In the genomic region with DNA sequence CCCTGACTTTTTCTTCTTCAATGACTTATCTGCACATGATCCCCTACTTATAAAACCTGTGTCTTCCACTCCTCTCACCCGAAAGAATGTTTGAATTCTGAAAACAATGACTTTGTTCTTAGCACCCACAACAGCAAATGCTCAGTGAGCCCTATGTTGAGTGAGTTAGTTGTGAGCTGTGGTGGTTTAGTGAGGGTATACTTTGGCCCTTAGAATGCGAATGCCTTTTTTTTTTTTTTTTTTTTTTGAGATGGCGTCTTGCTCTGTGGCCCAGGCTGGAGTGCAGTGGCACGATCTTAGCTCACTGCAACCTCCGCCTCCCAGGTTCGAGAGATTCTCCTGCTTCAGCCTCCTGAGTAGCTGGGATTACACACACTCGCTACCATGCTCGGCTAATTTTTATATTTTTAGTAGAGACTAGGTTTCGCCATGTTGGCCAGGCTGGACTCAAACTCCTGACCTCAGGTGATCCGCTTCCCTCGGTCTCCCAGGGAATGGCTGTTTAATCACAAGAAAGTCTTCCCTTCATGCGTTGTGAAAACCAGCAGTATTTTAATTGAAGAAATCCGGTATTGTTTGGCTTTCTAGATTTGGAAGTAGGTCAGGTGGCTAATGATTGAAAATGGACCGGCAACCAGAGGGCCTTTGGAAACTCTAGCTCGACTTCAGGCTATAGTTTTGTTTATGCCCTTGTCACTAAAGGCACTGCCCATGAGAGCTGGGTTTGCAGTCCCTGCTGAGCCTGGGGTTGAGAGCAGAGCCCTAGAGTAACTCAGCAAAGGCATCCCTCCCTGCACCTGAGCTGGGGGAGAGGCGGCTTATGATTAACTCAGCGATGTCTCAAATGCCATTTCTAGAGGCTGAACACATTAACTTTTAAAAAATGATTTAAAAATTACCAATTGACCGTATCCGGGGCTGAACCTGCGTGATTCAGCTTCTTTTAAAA, we compare ENCODE assay signal across 1 cellular context.
TF ChIP-seq lines count a peak whose summit lies in the region.

No MANE protein-coding gene starts in this region.

TF ChIP-seq in WTC11, 78 proteins besides CTCF, POLR2A, EP300 and RAD21 (continued from another document):
- TF ChIP-seq, protein P1, sequence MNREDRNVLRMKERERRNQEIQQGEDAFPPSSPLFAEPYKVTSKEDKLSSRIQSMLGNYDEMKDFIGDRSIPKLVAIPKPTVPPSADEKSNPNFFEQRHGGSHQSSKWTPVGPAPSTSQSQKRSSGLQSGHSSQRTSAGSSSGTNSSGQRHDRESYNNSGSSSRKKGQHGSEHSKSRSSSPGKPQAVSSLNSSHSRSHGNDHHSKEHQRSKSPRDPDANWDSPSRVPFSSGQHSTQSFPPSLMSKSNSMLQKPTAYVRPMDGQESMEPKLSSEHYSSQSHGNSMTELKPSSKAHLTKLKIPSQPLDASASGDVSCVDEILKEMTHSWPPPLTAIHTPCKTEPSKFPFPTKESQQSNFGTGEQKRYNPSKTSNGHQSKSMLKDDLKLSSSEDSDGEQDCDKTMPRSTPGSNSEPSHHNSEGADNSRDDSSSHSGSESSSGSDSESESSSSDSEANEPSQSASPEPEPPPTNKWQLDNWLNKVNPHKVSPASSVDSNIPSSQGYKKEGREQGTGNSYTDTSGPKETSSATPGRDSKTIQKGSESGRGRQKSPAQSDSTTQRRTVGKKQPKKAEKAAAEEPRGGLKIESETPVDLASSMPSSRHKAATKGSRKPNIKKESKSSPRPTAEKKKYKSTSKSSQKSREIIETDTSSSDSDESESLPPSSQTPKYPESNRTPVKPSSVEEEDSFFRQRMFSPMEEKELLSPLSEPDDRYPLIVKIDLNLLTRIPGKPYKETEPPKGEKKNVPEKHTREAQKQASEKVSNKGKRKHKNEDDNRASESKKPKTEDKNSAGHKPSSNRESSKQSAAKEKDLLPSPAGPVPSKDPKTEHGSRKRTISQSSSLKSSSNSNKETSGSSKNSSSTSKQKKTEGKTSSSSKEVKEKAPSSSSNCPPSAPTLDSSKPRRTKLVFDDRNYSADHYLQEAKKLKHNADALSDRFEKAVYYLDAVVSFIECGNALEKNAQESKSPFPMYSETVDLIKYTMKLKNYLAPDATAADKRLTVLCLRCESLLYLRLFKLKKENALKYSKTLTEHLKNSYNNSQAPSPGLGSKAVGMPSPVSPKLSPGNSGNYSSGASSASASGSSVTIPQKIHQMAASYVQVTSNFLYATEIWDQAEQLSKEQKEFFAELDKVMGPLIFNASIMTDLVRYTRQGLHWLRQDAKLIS (CRISPR knock-in tag; IDR thresholded peaks at IDR 0.05; ENCODE audit: borderline replicate concordance) = no peak
- TF ChIP-seq, protein P2, sequence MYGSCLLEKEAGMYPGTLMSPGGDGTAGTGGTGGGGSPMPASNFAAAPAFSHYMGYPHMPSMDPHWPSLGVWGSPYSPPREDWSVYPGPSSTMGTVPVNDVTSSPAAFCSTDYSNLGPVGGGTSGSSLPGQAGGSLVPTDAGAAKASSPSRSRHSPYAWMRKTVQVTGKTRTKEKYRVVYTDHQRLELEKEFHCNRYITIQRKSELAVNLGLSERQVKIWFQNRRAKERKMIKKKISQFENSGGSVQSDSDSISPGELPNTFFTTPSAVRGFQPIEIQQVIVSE (CRISPR knock-in tag; IDR thresholded peaks at IDR 0.05; ENCODE audit: borderline replicate concordance) = no peak
- no peak for TF ChIP-seq ZNF512 (CRISPR knock-in tag; IDR thresholded peaks at IDR 0.05; ENCODE audit: borderline replicate concordance)
- TF ChIP-seq, protein P3, sequence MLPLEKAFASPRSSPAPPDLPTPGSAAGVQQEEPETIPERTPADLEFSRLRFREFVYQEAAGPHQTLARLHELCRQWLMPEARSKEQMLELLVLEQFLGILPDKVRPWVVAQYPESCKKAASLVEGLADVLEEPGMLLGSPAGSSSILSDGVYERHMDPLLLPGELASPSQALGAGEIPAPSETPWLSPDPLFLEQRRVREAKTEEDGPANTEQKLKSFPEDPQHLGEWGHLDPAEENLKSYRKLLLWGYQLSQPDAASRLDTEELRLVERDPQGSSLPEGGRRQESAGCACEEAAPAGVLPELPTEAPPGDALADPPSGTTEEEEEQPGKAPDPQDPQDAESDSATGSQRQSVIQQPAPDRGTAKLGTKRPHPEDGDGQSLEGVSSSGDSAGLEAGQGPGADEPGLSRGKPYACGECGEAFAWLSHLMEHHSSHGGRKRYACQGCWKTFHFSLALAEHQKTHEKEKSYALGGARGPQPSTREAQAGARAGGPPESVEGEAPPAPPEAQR (CRISPR knock-in tag; IDR thresholded peaks at IDR 0.05) = no peak
